ENCODE assay signal across 23 cellular contexts in the genomic region with DNA sequence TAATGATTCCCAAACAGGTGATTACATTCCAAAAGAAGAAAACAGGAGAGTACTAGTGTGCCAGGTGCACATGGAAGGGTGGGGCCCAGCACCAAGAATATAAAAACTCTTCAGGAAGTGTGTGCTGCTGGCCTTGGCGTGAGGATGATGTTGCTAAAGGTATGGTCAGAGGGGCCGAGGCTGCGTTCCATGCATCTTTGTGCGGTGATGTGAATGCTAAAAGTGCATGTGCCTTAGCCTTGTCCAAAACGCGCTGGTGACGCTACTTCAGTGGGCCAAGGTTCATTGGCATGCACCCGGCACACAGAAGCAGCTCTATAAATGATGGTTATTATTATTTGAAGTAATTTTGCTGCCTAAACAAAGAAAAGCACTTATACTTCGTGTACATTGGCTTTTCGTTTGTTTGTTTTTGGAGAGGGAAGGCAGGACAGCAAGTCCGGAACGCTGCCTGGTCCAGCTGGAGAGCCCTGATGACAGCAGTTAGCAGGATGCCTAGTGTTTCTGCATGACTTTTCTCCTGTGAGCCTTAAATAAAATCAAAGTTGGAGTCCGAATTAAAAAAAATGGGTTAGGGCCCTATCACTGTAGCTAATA. TPM values are rescaled to one million over a fixed set of nuclear protein-coding genes. Genes with fewer than 3 reads are reported as not detected.
A peak's percentile ranks its signal among the peaks of the same experiment; 100 is the strongest.
DNase-seq lines count a peak whose midpoint lies in the region; ATAC-seq and TF ChIP-seq lines count a peak whose summit lies in the region.
"Had no signal": no experiment of that assay in that cellular context is flagged by ENCODE, and none has a peak within 500 bp of the region (broad histone marks: within the 10 kb centered on the region; RNA-seq: fewer than 3 reads in every experiment).

No MANE protein-coding gene starts in this region.

- TF ChIP-seq CTCF in natural killer cell (IDR thresholded peaks at IDR 0.05) (no peak), body of pancreas (IDR thresholded peaks at IDR 0.05) (no peak)

- no peak overlapping the region for H2AFZ ChIP-seq in mesenchymal stem cell (ENCODE audit: low read depth, low read length)

- peaks cover 0 to 7% of the 10 kb centered on the region in 2 donors for H3K4me1 Mint-ChIP-seq in natural killer cell
- H3K4me1 Mint-ChIP-seq in natural killer cell treated with Interleukin-12 subunit alpha and Interleukin-12 subunit beta and Interleukin-15 and Interleukin-18, amount 100 ng/mL, for 72 hours (ENCODE audit: low read depth in 2 of 2): peaks cover 0 to 9% of the 10 kb centered on the region in 2 donors

- H3K27me3 ChIP-seq in body of pancreas: no peaks in the 10 kb centered on the region
- peaks cover 12 to 13% of the 10 kb centered on the region in 2 experiments for H3K27me3 ChIP-seq in mesenchymal stem cell (ENCODE audit: control insufficient read depth in 1 of 2, insufficient read depth in 1 of 2, low read length in 2 of 2)
- H3K27me3 ChIP-seq: ovary had no signal

- peak overlapping the region; percentile 65 for H3K4me3 Mint-ChIP-seq in natural killer cell
- no peak overlapping the region for H3K4me3 Mint-ChIP-seq in natural killer cell treated with Interleukin-12 subunit alpha and Interleukin-12 subunit beta and Interleukin-15 and Interleukin-18, amount 100 ng/mL, for 72 hours

- H3K27me3 Mint-ChIP-seq in natural killer cell (ENCODE audit: low read depth in 2 of 2): peaks cover 0 to 9% of the 10 kb centered on the region in 2 donors
- peaks cover 1 to 8% of the 10 kb centered on the region in 2 donors for H3K27me3 Mint-ChIP-seq in natural killer cell treated with Interleukin-12 subunit alpha and Interleukin-12 subunit beta and Interleukin-15 and Interleukin-18, amount 100 ng/mL, for 72 hours

- H2BK5ac ChIP-seq in mesenchymal stem cell (ENCODE audit: low read depth, low read length, poor library complexity, severe bottlenecking): no peak overlapping the region

- H3K27ac ChIP-seq in body of pancreas (peak overlapping the region; percentile 26 to 92 (median 90)), mesenchymal stem cell (ENCODE audit: low read length, poor library complexity, severe bottlenecking) (peak overlapping the region; percentile 17)
- H3K27ac ChIP-seq: BLaER1 treated with 17β-estradiol and CSF1 and Interleukin-3, amounts not matched to agents 10 nM and 100 nM; gastroesophageal sphincter; ovary; stomach; upper lobe of right lung had no signal

- H3K27ac Mint-ChIP-seq in natural killer cell: no peak overlapping the region
- no peak overlapping the region for H3K27ac Mint-ChIP-seq in natural killer cell treated with Interleukin-12 subunit alpha and Interleukin-12 subunit beta and Interleukin-15 and Interleukin-18, amount 100 ng/mL, for 72 hours
- H3K27ac Mint-ChIP-seq: activated naive CD4-positive, alpha-beta T cell treated with anti-CD3 and anti-CD28 coated beads, Interleukin-2, amount 50 U/mL, for 72 hours; H9 had no signal

- intact Hi-C loops in natural killer cell (cut with micrococcal nuclease): no loop called here
- intact Hi-C loops in body of pancreas (cut with DNase I): loop anchor here (5.0 kb wide), 1 partner anchor 113 kb away; no protein-coding TSS in a partner anchor

- no peak overlapping the region for H2AK5ac ChIP-seq in mesenchymal stem cell (ENCODE audit: low read length, severe bottlenecking)

- H3K14ac ChIP-seq in mesenchymal stem cell (ENCODE audit: low read length in 2 of 2): peak overlapping the region in 1 of 2 experiments; percentile 53

- H3K36me3 Mint-ChIP-seq in natural killer cell: peaks cover 3% of the 10 kb centered on the region
- H3K36me3 Mint-ChIP-seq in natural killer cell treated with Interleukin-12 subunit alpha and Interleukin-12 subunit beta and Interleukin-15 and Interleukin-18, amount 100 ng/mL, for 72 hours: no peaks in the 10 kb centered on the region

- TF ChIP-seq POLR2A in body of pancreas (IDR thresholded peaks at IDR 0.05): no peak

- no peak overlapping the region for H3K23ac ChIP-seq in mesenchymal stem cell (ENCODE audit: low read length in 2 of 2)

- no peaks in the 10 kb centered on the region for H3K9me3 Mint-ChIP-seq in natural killer cell
- no peaks in the 10 kb centered on the region for H3K9me3 Mint-ChIP-seq in natural killer cell treated with Interleukin-12 subunit alpha and Interleukin-12 subunit beta and Interleukin-15 and Interleukin-18, amount 100 ng/mL, for 72 hours
- H3K9me3 Mint-ChIP-seq: activated naive CD4-positive, alpha-beta T cell treated with anti-CD3 and anti-CD28 coated beads, Interleukin-2, amount 50 U/mL, for 72 hours; H9 had no signal

- no peak overlapping the region for H2BK120ac ChIP-seq in mesenchymal stem cell (ENCODE audit: low read depth, low read length)

- no peak overlapping the region for H3K18ac ChIP-seq in mesenchymal stem cell (ENCODE audit: low read depth in 1 of 2, low read length in 2 of 2)

- no peak for ATAC-seq in natural killer cell
- no peak for ATAC-seq in natural killer cell treated with Interleukin-12 subunit alpha and Interleukin-12 subunit beta and Interleukin-15 and Interleukin-18, amount 100 ng/mL, for 72 hours
- ATAC-seq in body of pancreas: no peak
- ATAC-seq in GM19395 (IDR thresholded peaks at IDR 0.05; ENCODE audit: unreplicated experiment): no peak
- ATAC-seq: activated naive CD4-positive, alpha-beta T cell treated with anti-CD3 and anti-CD28 coated beads, Interleukin-2, amount 50 U/mL, for 72 hours; Panc1; right cardiac atrium; upper lobe of right lung had no signal

- peak overlapping the region; percentile 51 for H3K9ac ChIP-seq in mesenchymal stem cell (ENCODE audit: low read length)
- H3K9ac ChIP-seq: BLaER1 treated with 17β-estradiol and CSF1 and Interleukin-3, amounts not matched to agents 10 nM and 100 nM had no signal

- H3K4me3 ChIP-seq in body of pancreas: no peak overlapping the region
- peak overlapping the region in 1 of 2 experiments; percentile 5 for H3K4me3 ChIP-seq in mesenchymal stem cell (ENCODE audit: insufficient read depth in 1 of 2, low read depth in 1 of 2, low read length in 2 of 2)
- H3K4me3 ChIP-seq: BLaER1 treated with 17β-estradiol and CSF1 and Interleukin-3, amounts not matched to agents 10 nM and 100 nM; gastroesophageal sphincter; ovary; stomach; upper lobe of right lung had no signal

- DNase-seq in natural killer cell (no peak), body of pancreas (peak in 1 of 4 donors; percentile 53), mesenchymal stem cell (no peak), UCSD-AML1 (lab: John Stamatoyannopoulos, UW; ENCODE audit: unreplicated experiment) (no peak), NCI-H345 (lab: John Stamatoyannopoulos, UW) (no peak), foreskin melanocyte (no peak)
- DNase-seq in natural killer cell treated with Interleukin-12 subunit alpha and Interleukin-12 subunit beta and Interleukin-15 and Interleukin-18, amount 100 ng/mL, for 72 hours (ENCODE audit: low spot score): no peak
- DNase-seq: activated CD4-positive, alpha-beta T cell treated with anti-CD3 and anti-CD28 coated beads for 4 hours; effector memory CD4-positive, alpha-beta T cell; KG1; mammary epithelial cell; NCI-H82; ovary; right cardiac atrium; stomach; T-helper 1 cell; upper lobe of right lung had no signal

- no peak overlapping the region for H3K4me2 ChIP-seq in mesenchymal stem cell (ENCODE audit: low read length, poor library complexity, severe bottlenecking)
- H3K4me2 ChIP-seq: BLaER1 treated with 17β-estradiol and CSF1 and Interleukin-3, amounts not matched to agents 10 nM and 100 nM had no signal

- H3K36me3 ChIP-seq in body of pancreas (replicated peaks in 1 of 2; ENCODE audit: insufficient read depth in 1 of 2, low read depth in 2 of 2): peaks cover 0 to 2% of the 10 kb centered on the region in 2 donors
- H3K36me3 ChIP-seq in mesenchymal stem cell (ENCODE audit: control insufficient read depth in 1 of 2, insufficient read depth in 2 of 2, low read depth in 1 of 2, low read length in 2 of 2): peaks cover 18 to 30% of the 10 kb centered on the region in 2 experiments
- H3K36me3 ChIP-seq: ovary had no signal

- no peak overlapping the region for H2BK12ac ChIP-seq in mesenchymal stem cell (ENCODE audit: low read length in 2 of 2)

- H3K4ac ChIP-seq in mesenchymal stem cell (ENCODE audit: low read depth in 1 of 2, low read length in 2 of 2): no peak overlapping the region

- H4K91ac ChIP-seq in mesenchymal stem cell (ENCODE audit: low read length): no peak overlapping the region

- peaks cover 67% of the 10 kb centered on the region for H3K4me1 ChIP-seq in body of pancreas
- peaks cover 33% of the 10 kb centered on the region for H3K4me1 ChIP-seq in mesenchymal stem cell (ENCODE audit: control insufficient read depth, insufficient read depth, low read depth, low read length)

- H3K9me3 ChIP-seq in body of pancreas (no peaks in the 10 kb centered on the region), mesenchymal stem cell (ENCODE audit: control insufficient read depth, low read length) (no peaks in the 10 kb centered on the region)
- H3K9me3 ChIP-seq: BLaER1 treated with 17β-estradiol and CSF1 and Interleukin-3, amounts not matched to agents 10 nM and 100 nM; gastroesophageal sphincter; ovary; stomach; upper lobe of right lung had no signal

- WGBS in body of pancreas, 2 donors: 61 to 67% methylated on average over 13 of the region's 13 CpGs
- 78% methylated on average over 13 of the region's 13 CpGs for WGBS in mesenchymal stem cell

- no peak overlapping the region for H2BK15ac ChIP-seq in mesenchymal stem cell (ENCODE audit: low read depth, poor library complexity, severe bottlenecking)

- H4K8ac ChIP-seq in mesenchymal stem cell (ENCODE audit: low read length): no peak overlapping the region

- peaks cover 13% of the 10 kb centered on the region for H3K79me1 ChIP-seq in mesenchymal stem cell (replicated peaks; ENCODE audit: low read length, poor library complexity, severe bottlenecking)

RNA-seq across cellular contexts. Expression of gene ALKAL2, which starts 2.9 kb away (rescaled TPM):
- total RNA-seq in natural killer cell (1 to 10 TPM; 1.1 to 2.0 (median 1.7) TPM), body of pancreas (100 to 1,000 TPM in 1 of 2 donors, 10 to 100 TPM in 1; 56.6 to 104 TPM)
- 1 to 10 TPM; 1.1 to 1.4 TPM for total RNA-seq in natural killer cell treated with Interleukin-12 subunit alpha and Interleukin-12 subunit beta and Interleukin-15 and Interleukin-18, amount 100 ng/mL, for 72 hours
- polyA plus RNA-seq in mesenchymal stem cell (2013, experiment 1 of 2): 2.4 TPM
- 2.5 TPM for polyA plus RNA-seq in mesenchymal stem cell (2013, experiment 2 of 2)
- total RNA-seq: mammary epithelial cell had no signal
- polyA plus RNA-seq: mammary epithelial cell had no signal

RNA-seq across cellular contexts. Expression of gene ACP1, which starts 20.2 kb away (rescaled TPM):
- total RNA-seq in natural killer cell: 100 to 1,000 TPM in 2 of 3 donors, 10 to 100 TPM in 1; 87.2 to 104 (median 102) TPM
- 10 to 100 TPM; 94.2 to 96.1 TPM for total RNA-seq in natural killer cell treated with Interleukin-12 subunit alpha and Interleukin-12 subunit beta and Interleukin-15 and Interleukin-18, amount 100 ng/mL, for 72 hours
- total RNA-seq in body of pancreas: 10 to 100 TPM; 62.0 to 74.2 TPM
- 111 TPM for polyA plus RNA-seq in mesenchymal stem cell (2013, experiment 1 of 2)
- polyA plus RNA-seq in mesenchymal stem cell (2013, experiment 2 of 2): 117 TPM

RNA-seq across cellular contexts. Expression of gene SH3YL1, which starts 21.2 kb away (rescaled TPM):
- total RNA-seq in natural killer cell (10 to 100 TPM; 28.3 to 42.2 (median 32.3) TPM), body of pancreas (100 to 1,000 TPM; 159 to 162 TPM)
- total RNA-seq in natural killer cell treated with Interleukin-12 subunit alpha and Interleukin-12 subunit beta and Interleukin-15 and Interleukin-18, amount 100 ng/mL, for 72 hours: 10 to 100 TPM; 15.4 to 17.5 TPM
- polyA plus RNA-seq in mesenchymal stem cell (2013, experiment 1 of 2): 23.9 TPM
- polyA plus RNA-seq in mesenchymal stem cell (2013, experiment 2 of 2): 23.0 TPM

Comparison
In these comparisons a context has a peak if more than half of its experiments do, and no peak if none do; other contexts are left out.
1. RNA of gene ALKAL2, which starts 2.9 kb away (total RNA-seq): 56.6 to 104 TPM in body of pancreas; 1.1 to 2.0 TPM in natural killer cell and 1.1 to 1.4 TPM in natural killer cell treated with Interleukin-12 subunit alpha and Interleukin-12 subunit beta and Interleukin-15 and Interleukin-18, amount 100 ng/mL, for 72 hours; every median in the first group is over 10 times any median in the second.